Comparison of ENCODE assay signal across 8 cellular contexts in genomic region chr5:62403411-62404250, GRCh38.
DNase-seq lines count a peak whose midpoint lies in the region; ATAC-seq and TF ChIP-seq lines count a peak whose summit lies in the region.

Gene DIMT1, minus strand, starts transcription at chr5:62403905. Its CDS starts 133 bp downstream, at chr5:62403772.

- H3K36me3 Mint-ChIP-seq in central memory CD8-positive, alpha-beta T cell (ENCODE audit: insufficient read depth) = peaks cover 33% of the 10 kb centered on the region

- TF ChIP-seq CTCF in AG09309 (IDR thresholded peaks at IDR 0.05; ENCODE audit: control insufficient read depth, insufficient read depth, low read depth, low read length, missing control alignments) = no peak

- DNase-seq in AG09309 (ENCODE audit: low read depth) = peak; percentile 88
- peak; percentile 90 to 95 for DNase-seq in NCI-H446 (lab: John Stamatoyannopoulos, UW)
- peak; percentile 87 for DNase-seq in activated CD4-positive, CD25-positive, alpha-beta regulatory T cell treated with anti-CD3 and anti-CD28 coated beads, Interleukin-2, amount 50 U/mL, for 16 hours (ENCODE audit: low read depth, low spot score)
- DNase-seq in central memory CD8-positive, alpha-beta T cell (ENCODE audit: low spot score in 2 of 2) = peak; percentile 83 to 86
- peak; percentile 99 for DNase-seq in iris pigment epithelial cell (ENCODE audit: low read depth)
- DNase-seq in stimulated activated CD4-positive, alpha-beta T cell treated with anti-CD3 and anti-CD28 coated beads, Interleukin-12 subunit alpha, Interleukin-12 subunit beta, amount 100 ng/mL, for 24 hours (ENCODE audit: low read depth in 2 of 2) = peak; percentile 89 to 93

- ATAC-seq in GM19025 (IDR thresholded peaks at IDR 0.05; ENCODE audit: low read depth, unreplicated experiment) (peak; percentile 98), HG03342 (IDR thresholded peaks at IDR 0.05; ENCODE audit: unreplicated experiment) (peak; percentile 97)
- ATAC-seq in central memory CD8-positive, alpha-beta T cell (replicated peaks; ENCODE audit: extremely low read depth, poor library complexity, severe bottlenecking) = peak; percentile 99

- H3K27ac Mint-ChIP-seq in central memory CD8-positive, alpha-beta T cell (ENCODE audit: low read depth) = peak within 1 kb of the TSS; percentile 94

- H3K4me3 ChIP-seq in AG09309 (ENCODE audit: control insufficient read depth, low read depth, low read length) = peak within 1 kb of the TSS; percentile 81

- no peaks in the 10 kb centered on the region for H3K27me3 Mint-ChIP-seq in central memory CD8-positive, alpha-beta T cell

- peak within 1 kb of the TSS; percentile 97 for H3K4me3 Mint-ChIP-seq in central memory CD8-positive, alpha-beta T cell

- H3K9me3 Mint-ChIP-seq in central memory CD8-positive, alpha-beta T cell = no peaks in the 10 kb centered on the region

- H3K4me1 Mint-ChIP-seq in central memory CD8-positive, alpha-beta T cell = peaks cover 25% of the 10 kb centered on the region

Comparison
In these comparisons a context has a peak if more than half of its experiments do, and no peak if none do; other contexts are left out.
1. Peak in every context shown above with its lines: DNase-seq, ATAC-seq and H3K4me3 ChIP-seq.